In the genomic region with DNA sequence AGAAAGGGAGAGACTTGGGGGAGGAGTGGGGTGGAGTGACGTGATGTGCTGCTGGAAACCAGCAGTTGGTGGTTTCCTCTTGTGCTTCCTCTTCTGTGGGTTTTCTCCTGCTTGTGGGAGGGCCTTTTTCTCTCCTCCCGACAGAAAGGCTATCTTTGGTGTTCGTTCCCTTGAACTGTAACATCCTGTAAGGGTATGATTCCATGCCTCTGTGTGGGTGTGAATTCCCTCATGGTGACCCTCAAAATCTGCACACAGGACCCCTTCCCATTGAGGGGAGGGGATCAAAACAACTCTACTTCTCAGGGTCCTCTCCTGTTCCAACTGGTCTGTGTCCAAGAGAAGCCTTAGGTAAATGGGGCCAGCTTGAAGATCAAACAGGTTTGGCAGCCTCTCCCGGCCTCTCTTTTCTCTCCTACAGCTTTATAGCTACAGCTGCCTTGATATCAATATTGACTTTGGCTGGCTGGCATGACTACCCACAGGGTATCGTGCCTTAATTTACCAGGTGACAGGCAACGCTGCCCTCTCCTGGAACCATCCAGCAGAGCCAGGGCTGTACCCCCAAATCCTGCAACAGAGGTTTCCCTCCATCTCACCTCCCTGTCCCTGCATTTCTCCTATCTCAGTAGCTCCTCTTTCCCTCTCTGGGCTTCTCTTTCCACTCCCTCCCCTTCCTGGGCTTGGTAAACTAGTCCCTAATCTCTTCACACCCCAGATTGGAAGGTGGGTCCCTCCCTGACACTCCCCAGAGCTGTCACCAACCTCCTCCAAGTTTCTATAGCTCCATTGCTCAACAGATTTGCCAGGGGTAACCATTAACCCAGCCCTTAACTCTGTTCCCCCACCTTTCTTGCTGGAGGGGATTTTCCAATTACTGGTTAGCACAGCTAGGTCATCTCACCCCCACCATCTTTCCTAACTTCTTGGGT, we compare ENCODE assay signal across 8 cellular contexts. TPM values are rescaled to one million over a fixed set of nuclear protein-coding genes. Genes with fewer than 3 reads are reported as not detected.
DNase-seq lines count a peak whose midpoint lies in the region; ATAC-seq and TF ChIP-seq lines count a peak whose summit lies in the region.

No MANE protein-coding gene starts in this region.

- in situ Hi-C loops in transverse colon (cut with MboI; ENCODE audit: low pct_ligation_motif_present in 1 of 4, low pct_unique_long_range_greater_than_20kb in 1 of 4, low sequenced_read_pairs in 3 of 4) = loop anchor here in 1 of 4 donors (10.0 kb wide), 1 partner anchor 86 kb away; a partner anchor contains a TSS

- no peak for DNase-seq in BJ (ENCODE audit: low read depth)
- peak; percentile 97 for DNase-seq in NCI-H748 (lab: John Stamatoyannopoulos, UW; ENCODE audit: unreplicated experiment)
- DNase-seq in activated CD4-positive, alpha-beta memory T cell treated with anti-CD3 and anti-CD28 coated beads for 36 hours = peak; percentile 83
- no peak for DNase-seq in epithelial cell of prostate (ENCODE audit: low read depth, low spot score)
- peak; percentile 86 for DNase-seq in natural killer cell treated with Interleukin-12 subunit alpha and Interleukin-12 subunit beta and Interleukin-15 and Interleukin-18, amount 100 ng/mL, for 72 hours (ENCODE audit: low spot score)
- peak; percentile 84 for DNase-seq in transverse colon

- H3K27me3 ChIP-seq in BJ (ENCODE audit: control insufficient read depth, insufficient read depth, low read length) (no peaks in the 10 kb centered on the region), transverse colon (no peaks in the 10 kb centered on the region)

- peaks cover 23 to 59% (median 52%) of the 10 kb centered on the region in 4 donors for H3K4me1 ChIP-seq in transverse colon

- WGBS in transverse colon (ENCODE audit: low coverage in 1 of 2), 2 donors = 0 to 17% methylated on average over 1 to 6 of the region's 6 CpGs

- TF ChIP-seq POLR2A in transverse colon (IDR thresholded peaks at IDR 0.05) = peak; percentile 64

- intact Hi-C loops in activated CD4-positive, alpha-beta memory T cell treated with anti-CD3 and anti-CD28 coated beads for 36 hours (cut with micrococcal nuclease) = loop anchor here (1.0 to 10.0 kb wide), 12 partner anchors 30 to 1174 kb away; a partner anchor contains a TSS
- intact Hi-C loops in transverse colon (cut with DNase I; ENCODE audit: low total_unique reads) = no loop called here

- POLR2A ChIA-PET in BJ (lab: Charles Lee) = interaction anchor here (1.0 kb wide), 1 partner anchor 8 kb away, joined by 6 read pairs; no protein-coding TSS in a partner anchor
- POLR2A ChIA-PET in activated CD4-positive, alpha-beta memory T cell treated with anti-CD3 and anti-CD28 coated beads for 36 hours (lab: Charles Lee) = interaction anchor here (0.7 to 3.4 kb wide), 16 partner anchors 9 to 1233 kb away, joined by 3 to 15 read pairs (median 4); a partner anchor contains a TSS

- no peaks in the 10 kb centered on the region for H3K27me3 Mint-ChIP-seq in activated CD4-positive, alpha-beta memory T cell treated with anti-CD3 and anti-CD28 coated beads for 36 hours
- no peaks in the 10 kb centered on the region for H3K27me3 Mint-ChIP-seq in natural killer cell treated with Interleukin-12 subunit alpha and Interleukin-12 subunit beta and Interleukin-15 and Interleukin-18, amount 100 ng/mL, for 72 hours

- CTCF ChIA-PET in BJ (lab: Yijun Ruan, JAX) = interaction anchor here (0.6 to 6.5 kb wide), 12 partner anchors 8 to 192 kb away, joined by 3 to 35 read pairs (median 3); a partner anchor contains a TSS
- CTCF ChIA-PET in activated CD4-positive, alpha-beta memory T cell treated with anti-CD3 and anti-CD28 coated beads for 36 hours (lab: Charles Lee) = interaction anchor here (0.6 to 8.1 kb wide), 18 partner anchors 9 to 187 kb away, joined by 3 to 67 read pairs (median 4); a partner anchor contains a TSS

- H3K4me1 Mint-ChIP-seq in activated CD4-positive, alpha-beta memory T cell treated with anti-CD3 and anti-CD28 coated beads for 36 hours (ENCODE audit: low read depth) = peaks cover 60% of the 10 kb centered on the region
- peaks cover 53 to 73% of the 10 kb centered on the region in 2 donors for H3K4me1 Mint-ChIP-seq in natural killer cell treated with Interleukin-12 subunit alpha and Interleukin-12 subunit beta and Interleukin-15 and Interleukin-18, amount 100 ng/mL, for 72 hours (ENCODE audit: low read depth in 2 of 2)

- ATAC-seq in GM21723 (IDR thresholded peaks at IDR 0.05; ENCODE audit: unreplicated experiment) (peak; percentile 24), HG03095 (IDR thresholded peaks at IDR 0.05; ENCODE audit: unreplicated experiment) (no peak)
- peak; percentile 22 to 44 for ATAC-seq in natural killer cell treated with Interleukin-12 subunit alpha and Interleukin-12 subunit beta and Interleukin-15 and Interleukin-18, amount 100 ng/mL, for 72 hours

- H3K4me3 Mint-ChIP-seq in activated CD4-positive, alpha-beta memory T cell treated with anti-CD3 and anti-CD28 coated beads for 36 hours = peak overlapping the region; percentile 98
- peak overlapping the region; percentile 96 for H3K4me3 Mint-ChIP-seq in natural killer cell treated with Interleukin-12 subunit alpha and Interleukin-12 subunit beta and Interleukin-15 and Interleukin-18, amount 100 ng/mL, for 72 hours

- peak; percentile 36 for TF ChIP-seq EP300 in transverse colon (IDR thresholded peaks at IDR 0.05; ENCODE audit: low read depth)

- peaks cover 6% of the 10 kb centered on the region for H3K36me3 ChIP-seq in BJ (ENCODE audit: control insufficient read depth, insufficient read depth, low read length)
- H3K36me3 ChIP-seq in transverse colon = peaks cover 0 to 6% (median under 1%) of the 10 kb centered on the region in 4 donors

- no peaks in the 10 kb centered on the region for H3K9me3 ChIP-seq in transverse colon

- H3K27ac Mint-ChIP-seq in activated CD4-positive, alpha-beta memory T cell treated with anti-CD3 and anti-CD28 coated beads for 36 hours = peak overlapping the region; percentile 88
- peak overlapping the region; percentile 92 for H3K27ac Mint-ChIP-seq in natural killer cell treated with Interleukin-12 subunit alpha and Interleukin-12 subunit beta and Interleukin-15 and Interleukin-18, amount 100 ng/mL, for 72 hours

- H3K4me3 ChIP-seq in BJ (ENCODE audit: low read depth, low read length) (no peak overlapping the region), transverse colon (peak overlapping the region in 2 of 4 donors; percentile 4 to 7)

- peaks cover 56% of the 10 kb centered on the region for H3K36me3 Mint-ChIP-seq in activated CD4-positive, alpha-beta memory T cell treated with anti-CD3 and anti-CD28 coated beads for 36 hours
- peaks cover 15% of the 10 kb centered on the region for H3K36me3 Mint-ChIP-seq in natural killer cell treated with Interleukin-12 subunit alpha and Interleukin-12 subunit beta and Interleukin-15 and Interleukin-18, amount 100 ng/mL, for 72 hours

- peak overlapping the region; percentile 96 for H3K27ac ChIP-seq in epithelial cell of prostate
- H3K27ac ChIP-seq in transverse colon = peak overlapping the region; percentile 96 to 99 (median 98)

- TF ChIP-seq CTCF in BJ (IDR thresholded peaks at IDR 0.05; ENCODE audit: insufficient read depth, low read depth, low read length) (peak; percentile 16; the same call in 1 of the 2 replicates), transverse colon (IDR thresholded peaks at IDR 0.05) (peak in 3 of 5 experiments; percentile 10 to 44 (median 11))

- no peaks in the 10 kb centered on the region for H3K9me3 Mint-ChIP-seq in activated CD4-positive, alpha-beta memory T cell treated with anti-CD3 and anti-CD28 coated beads for 36 hours
- H3K9me3 Mint-ChIP-seq in natural killer cell treated with Interleukin-12 subunit alpha and Interleukin-12 subunit beta and Interleukin-15 and Interleukin-18, amount 100 ng/mL, for 72 hours = no peaks in the 10 kb centered on the region

RNA-seq across cellular contexts. Expression of a gene that starts 1.5 kb away (rescaled TPM):
- 9.2 and 10.7 TPM in 2 replicates for polyA plus RNA-seq in BJ (2011; rRNA removed)
- 8.7 and 11.5 TPM in 2 replicates for polyA minus RNA-seq in BJ (2011; rRNA and poly(A)+ RNA removed)
- total RNA-seq in activated CD4-positive, alpha-beta memory T cell treated with anti-CD3 and anti-CD28 coated beads for 36 hours = 10 to 100 TPM; 80.9 to 83.8 TPM
- 100 to 1,000 TPM in 1 of 2 donors, 10 to 100 TPM in 1; 36.2 to 154 TPM for total RNA-seq in natural killer cell treated with Interleukin-12 subunit alpha and Interleukin-12 subunit beta and Interleukin-15 and Interleukin-18, amount 100 ng/mL, for 72 hours
- 100 to 1,000 TPM in 1 of 4 donors, 10 to 100 TPM in 3; 16.5 to 159 (median 43.9) TPM for total RNA-seq in transverse colon

RNA-seq across cellular contexts. Expression of a gene that starts 2.0 kb away (rescaled TPM):
- 820 and 866 TPM in 2 replicates for polyA plus RNA-seq in BJ (2011; rRNA removed)
- polyA minus RNA-seq in BJ (2011; rRNA and poly(A)+ RNA removed) = 346 and 592 TPM in 2 replicates
- 100 to 1,000 TPM; 430 to 442 TPM for total RNA-seq in activated CD4-positive, alpha-beta memory T cell treated with anti-CD3 and anti-CD28 coated beads for 36 hours
- total RNA-seq in natural killer cell treated with Interleukin-12 subunit alpha and Interleukin-12 subunit beta and Interleukin-15 and Interleukin-18, amount 100 ng/mL, for 72 hours = 100 to 1,000 TPM; 468 to 581 TPM
- total RNA-seq in transverse colon = 100 to 1,000 TPM; 253 to 375 (median 362) TPM

RNA-seq across cellular contexts. Expression of a gene that starts 9.2 kb away (rescaled TPM):
- polyA plus RNA-seq in BJ (2011; rRNA removed) = 43.2 and 69.5 TPM in 2 replicates
- 22.1 and 24.6 TPM in 2 replicates for polyA minus RNA-seq in BJ (2011; rRNA and poly(A)+ RNA removed)
- total RNA-seq in activated CD4-positive, alpha-beta memory T cell treated with anti-CD3 and anti-CD28 coated beads for 36 hours = 1 to 10 TPM; 6.2 to 6.6 TPM
- 10 to 100 TPM; 18.8 to 24.4 TPM for total RNA-seq in natural killer cell treated with Interleukin-12 subunit alpha and Interleukin-12 subunit beta and Interleukin-15 and Interleukin-18, amount 100 ng/mL, for 72 hours
- total RNA-seq in transverse colon = 100 to 1,000 TPM in 3 of 4 donors, 10 to 100 TPM in 1; 78.3 to 148 (median 107) TPM

RNA-seq across cellular contexts. Expression of a gene that starts 15.1 kb away (rescaled TPM):
- not detected in 2 replicates for polyA plus RNA-seq in BJ (2011; rRNA removed)
- polyA minus RNA-seq in BJ (2011; rRNA and poly(A)+ RNA removed) = not detected in 2 replicates
- not detected for total RNA-seq in activated CD4-positive, alpha-beta memory T cell treated with anti-CD3 and anti-CD28 coated beads for 36 hours
- under 1 TPM in 1 of 2 donors, not detected in 1; 0.21 TPM for total RNA-seq in natural killer cell treated with Interleukin-12 subunit alpha and Interleukin-12 subunit beta and Interleukin-15 and Interleukin-18, amount 100 ng/mL, for 72 hours
- total RNA-seq in transverse colon = under 1 TPM in 1 of 4 donors, not detected in 3; 0.16 TPM

RNA-seq across cellular contexts. Expression of a gene that starts 16.8 kb away (rescaled TPM):
- not detected in 2 replicates for polyA plus RNA-seq in BJ (2011; rRNA removed)
- not detected in 2 replicates for polyA minus RNA-seq in BJ (2011; rRNA and poly(A)+ RNA removed)
- total RNA-seq in activated CD4-positive, alpha-beta memory T cell treated with anti-CD3 and anti-CD28 coated beads for 36 hours = not detected
- total RNA-seq in natural killer cell treated with Interleukin-12 subunit alpha and Interleukin-12 subunit beta and Interleukin-15 and Interleukin-18, amount 100 ng/mL, for 72 hours = not detected
- not detected for total RNA-seq in transverse colon

Comparison
In these comparisons a context has a peak if more than half of its experiments do, and no peak if none do; other contexts are left out.
1. DNase-seq: peak in NCI-H748 (single experiment), activated CD4-positive, alpha-beta memory T cell treated with anti-CD3 and anti-CD28 coated beads for 36 hours (single experiment), natural killer cell treated with Interleukin-12 subunit alpha and Interleukin-12 subunit beta and Interleukin-15 and Interleukin-18, amount 100 ng/mL, for 72 hours (single experiment) and transverse colon (single experiment); none in BJ (single experiment) and epithelial cell of prostate (single experiment).